1 cellular context compared by ENCODE assay signal in genomic region chr9:129697956-129698757, GRCh38.
TF ChIP-seq lines count a peak whose summit lies in the region.

No MANE protein-coding gene starts in this region.

TF ChIP-seq in K562, 482 proteins besides CTCF, POLR2A, EP300 and RAD21:
- TF ChIP-seq USF1 (CRISPR knock-in tag; IDR thresholded peaks at IDR 0.05), result peak; percentile 32; the same call in 1 of the 2 replicates
- peak; percentile 16; the same call in 1 of the 2 replicates for TF ChIP-seq CEBPG (CRISPR knock-in tag; IDR thresholded peaks at IDR 0.05)
- no peak for TF ChIP-seq CEBPG (tag; conservative IDR thresholded peaks at IDR 0.05 in 1 of 2, IDR thresholded peaks at IDR 0.05 in 1 of 2)
- no peak for TF ChIP-seq ATF1 (CRISPR knock-in tag; IDR thresholded peaks at IDR 0.05)
- TF ChIP-seq ATF1 (tag; IDR thresholded peaks at IDR 0.05), result peak; percentile 63
- TF ChIP-seq CREM (IDR thresholded peaks at IDR 0.05; ENCODE audit: low read depth), result peak; percentile 40; the same call in 1 of the 2 replicates
- no peak for TF ChIP-seq HNRNPLL (IDR thresholded peaks at IDR 0.05; ENCODE audit: low read depth, low read length, poor library complexity, severe bottlenecking)
- TF ChIP-seq ID3 (CRISPR knock-in tag; IDR thresholded peaks at IDR 0.05), result no peak
- no peak for TF ChIP-seq ID3 (tag; IDR thresholded peaks at IDR 0.05)
- peak; percentile 52 to 90 for TF ChIP-seq E2F6 (IDR thresholded peaks at IDR 0.05; ENCODE audit: borderline replicate concordance in 1 of 2, extremely low read depth in 1 of 2, insufficient read depth in 1 of 2, insufficient read length in 1 of 2, low read depth in 1 of 2, low read length in 1 of 2, poor library complexity in 1 of 2, severe bottlenecking in 1 of 2)
- TF ChIP-seq MAX (CRISPR knock-in tag; IDR thresholded peaks at IDR 0.05), result peak; percentile 21; the same call in 1 of the 2 replicates
- TF ChIP-seq E2F8 (IDR thresholded peaks at IDR 0.05; ENCODE audit: low read depth, partially characterized antibody), result peak; percentile 52
- no peak for TF ChIP-seq TEAD4 (IDR thresholded peaks at IDR 0.05; ENCODE audit: low read length)
- TF ChIP-seq TEAD4 (CRISPR knock-in tag; IDR thresholded peaks at IDR 0.05; ENCODE audit: borderline replicate concordance), result 0 out of 2 replicates have a peak, but pooled peaks have one; percentile 34
